22 cellular contexts compared by ENCODE assay signal in genomic region chr10:69279110-69279509, GRCh38. TPM values are rescaled to one million over a fixed set of nuclear protein-coding genes. Genes with fewer than 3 reads are reported as not detected.
DNase-seq lines count a peak whose midpoint lies in the region; ATAC-seq and TF ChIP-seq lines count a peak whose summit lies in the region.
"Had no signal": no experiment of that assay in that cellular context is flagged by ENCODE, and none has a peak within 500 bp of the region (broad histone marks: within the 10 kb centered on the region; RNA-seq: fewer than 3 reads in every experiment).

No MANE protein-coding gene starts in this region.

- H3K9me3 ChIP-seq in naive thymus-derived CD4-positive, alpha-beta T cell (ENCODE audit: control insufficient read depth in 2 of 3, low read length in 3 of 3) = no peaks in the 10 kb centered on the region
- H3K9me3 ChIP-seq: adrenal gland, transverse colon had no signal

- TF ChIP-seq CTCF in CD14-positive monocyte (IDR thresholded peaks at IDR 0.05) (no peak), brain microvascular endothelial cell (IDR thresholded peaks at IDR 0.05; ENCODE audit: low read depth, low read length, missing control alignments) (no peak)

- H3K27ac ChIP-seq in brain microvascular endothelial cell = peak overlapping the region; percentile 10
- H3K27ac ChIP-seq in naive thymus-derived CD4-positive, alpha-beta T cell (ENCODE audit: low read depth, low read length) = no peak overlapping the region
- H3K27ac ChIP-seq: transverse colon had no signal

- CTCF ChIA-PET in naive thymus-derived CD4-positive, alpha-beta T cell (lab: Charles Lee) = interaction anchor here (0.7 kb wide), 1 partner anchor 57 kb away, joined by 4 read pairs; no protein-coding TSS in a partner anchor

- peaks cover 0 to 3% of the 10 kb centered on the region in 2 donors for H3K36me3 Mint-ChIP-seq in CD14-positive monocyte
- peaks cover 0 to 5% (median 0%) of the 10 kb centered on the region in 5 donors for H3K36me3 Mint-ChIP-seq in naive thymus-derived CD4-positive, alpha-beta T cell
- H3K36me3 Mint-ChIP-seq: mesothelial cell of epicardium had no signal

- peaks cover 36% of the 10 kb centered on the region for H3K4me1 Mint-ChIP-seq in CD14-positive monocyte
- no peaks in the 10 kb centered on the region for H3K4me1 Mint-ChIP-seq in naive thymus-derived CD4-positive, alpha-beta T cell
- H3K4me1 Mint-ChIP-seq: activated CD4-positive, alpha-beta T cell treated with anti-CD3 and anti-CD28 coated beads for 36 hours had no signal

- H3K4me3 ChIP-seq in brain microvascular endothelial cell (ENCODE audit: low read depth, low read length) = no peak overlapping the region
- H3K4me3 ChIP-seq in naive thymus-derived CD4-positive, alpha-beta T cell (ENCODE audit: low read length) = no peak overlapping the region
- H3K4me3 ChIP-seq: adrenal gland, K562, transverse colon had no signal

- in situ Hi-C loops in brain microvascular endothelial cell (cut with HindIII; ENCODE audit: low pct_ligation_motif_present, low sequenced_read_pairs) = no loop called here

- intact Hi-C loops in CD14-positive monocyte (cut with micrococcal nuclease) = no loop called here
- intact Hi-C loops in naive thymus-derived CD4-positive, alpha-beta T cell (cut with micrococcal nuclease) = no loop called here
- intact Hi-C loops in left colon (cut with DNase I, micrococcal nuclease) = no loop called here

- H3K27me3 ChIP-seq in brain microvascular endothelial cell (replicated peaks) = no peaks in the 10 kb centered on the region
- H3K27me3 ChIP-seq in naive thymus-derived CD4-positive, alpha-beta T cell (ENCODE audit: control insufficient read depth in 2 of 2, insufficient read depth in 2 of 2, low read length in 2 of 2) = peaks cover 0 to 4% of the 10 kb centered on the region in 2 donors
- H3K27me3 ChIP-seq: adrenal gland, transverse colon had no signal

- peaks cover 0 to 1% (median 0%) of the 10 kb centered on the region in 3 donors for H3K27me3 Mint-ChIP-seq in CD14-positive monocyte (ENCODE audit: low read depth in 3 of 3)
- H3K27me3 Mint-ChIP-seq in naive thymus-derived CD4-positive, alpha-beta T cell = peaks cover 0 to 9% (median 0%) of the 10 kb centered on the region in 5 donors
- H3K27me3 Mint-ChIP-seq: activated CD4-positive, alpha-beta T cell treated with anti-CD3 and anti-CD28 coated beads for 36 hours had no signal

- peak overlapping the region; percentile 43 to 85 (median 70) for H3K27ac Mint-ChIP-seq in CD14-positive monocyte
- H3K27ac Mint-ChIP-seq in naive thymus-derived CD4-positive, alpha-beta T cell = no peak overlapping the region
- H3K27ac Mint-ChIP-seq: activated CD4-positive, alpha-beta T cell treated with anti-CD3 and anti-CD28 coated beads for 36 hours had no signal

- ATAC-seq in naive thymus-derived CD4-positive, alpha-beta T cell = peak; percentile 51
- ATAC-seq in left colon = no peak
- ATAC-seq in GM19035 (IDR thresholded peaks at IDR 0.05; ENCODE audit: unreplicated experiment) = no peak
- ATAC-seq: activated CD4-positive, alpha-beta T cell treated with anti-CD3 and anti-CD28 coated beads for 36 hours; HCT116; K562; Panc1; SK-N-SH treated with all-trans-retinoic acid at 6 μM for 48 hours had no signal

- H3K4me1 ChIP-seq in naive thymus-derived CD4-positive, alpha-beta T cell (ENCODE audit: control insufficient read depth in 2 of 2, insufficient read depth in 2 of 2, low read length in 2 of 2) = no peaks in the 10 kb centered on the region
- H3K4me1 ChIP-seq: transverse colon had no signal

- peak overlapping the region in 1 of 2 donors; percentile 66 for H3K4me3 Mint-ChIP-seq in CD14-positive monocyte
- no peak overlapping the region for H3K4me3 Mint-ChIP-seq in naive thymus-derived CD4-positive, alpha-beta T cell
- H3K4me3 Mint-ChIP-seq: activated CD4-positive, alpha-beta T cell treated with anti-CD3 and anti-CD28 coated beads for 36 hours; mesothelial cell of epicardium had no signal

- POLR2A ChIA-PET in naive thymus-derived CD4-positive, alpha-beta T cell (lab: Charles Lee) = interaction anchor here (1.0 kb wide), 1 partner anchor 12 kb away, joined by 4 read pairs; no protein-coding TSS in a partner anchor

- DNase-seq in CD14-positive monocyte (ENCODE audit: low spot score) = no peak
- DNase-seq in NOMO-1 treated with dmso at 0.1 percent for 144 hours (lab: John Stamatoyannopoulos, UW; ENCODE audit: unreplicated experiment) = peak; percentile 35
- DNase-seq in brain microvascular endothelial cell = no peak
- no peak for DNase-seq in naive thymus-derived CD4-positive, alpha-beta T cell
- DNase-seq in left colon = no peak
- no peak for DNase-seq in 8988T
- no peak for DNase-seq in cortex of kidney (lab: John Stamatoyannopoulos, UW)
- DNase-seq: ACHN; activated CD4-positive, alpha-beta T cell treated with anti-CD3 and anti-CD28 coated beads for 36 hours; NCI-H1092; NCI-H2081 treated with DMSO at 0.1 percent for 48 hours; NCI-H524 treated with DMSO at 0.1 percent for 48 hours; retina; stimulated activated naive CD4-positive, alpha-beta T cell; transverse colon had no signal

- H3K9me3 Mint-ChIP-seq in CD14-positive monocyte = peaks cover 4 to 7% (median 5%) of the 10 kb centered on the region in 7 donors
- no peaks in the 10 kb centered on the region for H3K9me3 Mint-ChIP-seq in naive thymus-derived CD4-positive, alpha-beta T cell
- H3K9me3 Mint-ChIP-seq: mesothelial cell of epicardium had no signal

- no peaks in the 10 kb centered on the region for H3K36me3 ChIP-seq in brain microvascular endothelial cell (replicated peaks)
- no peaks in the 10 kb centered on the region for H3K36me3 ChIP-seq in naive thymus-derived CD4-positive, alpha-beta T cell (ENCODE audit: control insufficient read depth in 2 of 3, insufficient read depth in 3 of 3, low read length in 3 of 3)
- H3K36me3 ChIP-seq: adrenal gland, transverse colon had no signal

RNA-seq across cellular contexts. Expression of gene HK1, which starts 0.8 kb away (rescaled TPM):
- 100 to 1,000 TPM; 125 to 146 TPM for polyA plus RNA-seq in CD14-positive monocyte
- total RNA-seq in naive thymus-derived CD4-positive, alpha-beta T cell = 100 to 1,000 TPM in 1 of 5 experiments, 10 to 100 TPM in 4; 60.1 to 144 (median 66.3) TPM
- 100 to 1,000 TPM in 1 of 2 donors, 10 to 100 TPM in 1; 95.5 to 138 TPM for polyA plus RNA-seq in naive thymus-derived CD4-positive, alpha-beta T cell
- 10 to 100 TPM; 64.1 to 90.4 TPM for total RNA-seq in left colon

RNA-seq across cellular contexts. Expression of gene HKDC1, which starts 59.0 kb away (rescaled TPM):
- polyA plus RNA-seq in CD14-positive monocyte = not detected
- 1 to 10 TPM; 1.9 to 4.8 (median 4.1) TPM for total RNA-seq in naive thymus-derived CD4-positive, alpha-beta T cell
- polyA plus RNA-seq in naive thymus-derived CD4-positive, alpha-beta T cell = 10 to 100 TPM in 1 of 2 donors, 1 to 10 TPM in 1; 2.8 to 10.9 TPM
- total RNA-seq in left colon = 10 to 100 TPM; 24.9 to 37.8 TPM
- total RNA-seq: mesothelial cell of epicardium had no signal

Comparison
In these comparisons a context has a peak if more than half of its experiments do, and no peak if none do; other contexts are left out.
1. H3K27ac Mint-ChIP-seq: peak in CD14-positive monocyte (7 of 7); none in naive thymus-derived CD4-positive, alpha-beta T cell (0 of 9).
2. RNA of gene HKDC1, which starts 59.0 kb away (total RNA-seq): 24.9 to 37.8 TPM in left colon; 1.9 to 4.8 TPM in naive thymus-derived CD4-positive, alpha-beta T cell; every median in the first group is over 4 times any median in the second.